In the genomic region with DNA sequence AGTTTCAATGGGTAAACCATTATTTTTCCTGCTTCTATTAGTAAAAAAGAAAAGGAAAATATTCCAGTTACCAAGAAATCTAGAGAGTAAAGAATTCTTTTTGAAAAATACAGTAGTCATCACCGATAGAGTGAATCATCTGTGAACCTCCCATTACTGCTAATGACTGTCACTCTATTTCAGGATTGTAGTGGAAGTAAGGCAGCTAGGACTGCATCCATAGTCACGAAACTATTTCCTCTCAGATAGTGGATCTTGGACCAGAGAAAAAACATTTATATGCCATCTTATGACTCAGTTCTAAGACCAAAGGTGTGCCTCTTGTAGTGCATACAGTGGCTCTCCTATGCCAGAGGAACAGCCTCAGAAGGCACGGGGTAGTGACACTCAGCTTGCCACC, we compare ENCODE assay signal across 16 cellular contexts.
A peak's percentile ranks its signal among the peaks of the same experiment; 100 is the strongest.
DNase-seq lines count a peak whose midpoint lies in the region; TF ChIP-seq lines count a peak whose summit lies in the region.
"Had no signal": no experiment of that assay in that cellular context is flagged by ENCODE, and none has a peak within 500 bp of the region (broad histone marks: within the 10 kb centered on the region; RNA-seq: fewer than 3 reads in every experiment).

No MANE protein-coding gene starts in this region.

- no peak overlapping the region for H3K27ac ChIP-seq in mesenchymal stem cell (ENCODE audit: low read length, poor library complexity, severe bottlenecking)

- WGBS in mesenchymal stem cell = 92% methylated on average over 2 of the region's 3 CpGs

- no peak overlapping the region for H3K23ac ChIP-seq in mesenchymal stem cell (ENCODE audit: low read length in 2 of 2)

- H3K18ac ChIP-seq in mesenchymal stem cell (ENCODE audit: low read depth in 1 of 2, low read length in 2 of 2) = no peak overlapping the region

- no peak overlapping the region for H3K4ac ChIP-seq in mesenchymal stem cell (ENCODE audit: low read depth in 1 of 2, low read length in 2 of 2)

- DNase-seq in AG20443 (ENCODE audit: low spot score) = peak; percentile 53
- DNase-seq in HS-27A (ENCODE audit: low read depth) = peak; percentile 5
- DNase-seq in cardiac fibroblast (ENCODE audit: low read depth in 2 of 2) = peak; percentile 3 to 33
- peak; percentile 6 for DNase-seq in mesenchymal stem cell
- DNase-seq in erythroblast (lab: John Stamatoyannopoulos, UW) = no peak
- no peak for DNase-seq in KBM-7
- no peak for DNase-seq in cerebellum (ENCODE audit: low spot score)
- DNase-seq: activated CD4-positive, CD25-positive, alpha-beta regulatory T cell; dermis blood vessel endothelial cell; DND-41; GOT3; NCI-H1105 treated with DMSO at 0.1 percent for 48 hours; NCI-H526 treated with DMSO at 0.1 percent for 48 hours; OCI-M1; retina; stimulated activated CD4-positive, alpha-beta T cell treated with anti-CD3 and anti-CD28 coated beads, Interleukin-15, amount 100 ng/mL, for 24 hours had no signal

- no peak overlapping the region for H3K4me3 ChIP-seq in cardiac fibroblast (replicated peaks in 1 of 2; ENCODE audit: low read depth in 2 of 2, low read length in 2 of 2)
- no peak overlapping the region for H3K4me3 ChIP-seq in mesenchymal stem cell (ENCODE audit: insufficient read depth in 1 of 2, low read depth in 1 of 2, low read length in 2 of 2)

- no peak overlapping the region for H2BK15ac ChIP-seq in mesenchymal stem cell (ENCODE audit: low read depth, poor library complexity, severe bottlenecking)

- H2AK5ac ChIP-seq in mesenchymal stem cell (ENCODE audit: low read length, severe bottlenecking) = no peak overlapping the region

- no peak overlapping the region for H2BK5ac ChIP-seq in mesenchymal stem cell (ENCODE audit: low read depth, low read length, poor library complexity, severe bottlenecking)

- no peak for TF ChIP-seq POLR2A in erythroblast (IDR thresholded peaks at IDR 0.05; ENCODE audit: low read length)

- H3K79me1 ChIP-seq in mesenchymal stem cell (replicated peaks; ENCODE audit: low read length, poor library complexity, severe bottlenecking) = no peaks in the 10 kb centered on the region

- no peaks in the 10 kb centered on the region for H3K4me1 ChIP-seq in mesenchymal stem cell (ENCODE audit: control insufficient read depth, insufficient read depth, low read depth, low read length)

- no peak overlapping the region for H3K9ac ChIP-seq in mesenchymal stem cell (ENCODE audit: low read length)

- H4K91ac ChIP-seq in mesenchymal stem cell (ENCODE audit: low read length) = no peak overlapping the region

- in situ Hi-C loops in KBM-7 (cut with MboI; ENCODE audit: low pct_unique_long_range_greater_than_20kb, low sequenced_read_pairs) = no loop called here

- H3K9me3 ChIP-seq in mesenchymal stem cell (ENCODE audit: control insufficient read depth, low read length) = peaks cover 4% of the 10 kb centered on the region

- H3K14ac ChIP-seq in mesenchymal stem cell (ENCODE audit: low read length in 2 of 2) = peak overlapping the region in 1 of 2 experiments; percentile 19

- no peaks in the 10 kb centered on the region for H3K36me3 ChIP-seq in mesenchymal stem cell (ENCODE audit: control insufficient read depth in 1 of 2, insufficient read depth in 2 of 2, low read depth in 1 of 2, low read length in 2 of 2)

- no peak overlapping the region for H2BK12ac ChIP-seq in mesenchymal stem cell (ENCODE audit: low read length in 2 of 2)

- no peak overlapping the region for H2BK120ac ChIP-seq in mesenchymal stem cell (ENCODE audit: low read depth, low read length)

- no peaks in the 10 kb centered on the region for H3K27me3 ChIP-seq in mesenchymal stem cell (ENCODE audit: control insufficient read depth in 1 of 2, insufficient read depth in 1 of 2, low read length in 2 of 2)

- H2AFZ ChIP-seq in mesenchymal stem cell (ENCODE audit: low read depth, low read length) = no peak overlapping the region

- TF ChIP-seq CTCF in cardiac fibroblast (IDR thresholded peaks at IDR 0.05; ENCODE audit: low read depth, low read length) = no peak

- H4K8ac ChIP-seq in mesenchymal stem cell (ENCODE audit: low read length) = no peak overlapping the region

- no peak overlapping the region for H3K4me2 ChIP-seq in mesenchymal stem cell (ENCODE audit: low read length, poor library complexity, severe bottlenecking)

Comparison
In these comparisons a context has a peak if more than half of its experiments do, and no peak if none do; other contexts are left out.
1. DNase-seq: peak in AG20443 (single experiment), HS-27A (single experiment), cardiac fibroblast (2 of 2) and mesenchymal stem cell (single experiment); none in erythroblast (0 of 2), KBM-7 (single experiment) and cerebellum (single experiment).